ENCODE assay signal across 9 cellular contexts in genomic region chr1:205678286-205679111, GRCh38. TPM values are rescaled to one million over a fixed set of nuclear protein-coding genes. Genes with fewer than 3 reads are reported as not detected.
DNase-seq lines count a peak whose midpoint lies in the region; ATAC-seq and TF ChIP-seq lines count a peak whose summit lies in the region.
"Had no signal": no experiment of that assay in that cellular context is flagged by ENCODE, and none has a peak within 500 bp of the region (broad histone marks: within the 10 kb centered on the region; RNA-seq: fewer than 3 reads in every experiment).

No MANE protein-coding gene starts in this region.

- DNase-seq in SK-N-MC (ENCODE audit: low read depth, low spot score) (no peak), esophagus muscularis mucosa (ENCODE audit: extremely low spot score) (no peak), NCI-H2227 treated with DMSO at 0.1 percent for 48 hours (lab: John Stamatoyannopoulos, UW) (no peak), Karpas-422 (no peak), mesenteric fat pad (ENCODE audit: low spot score) (no peak)
- no peak for DNase-seq in naive thymus-derived CD4-positive, alpha-beta T cell
- DNase-seq: GDM1 had no signal

- peaks cover 5 to 15% (median 13%) of the 10 kb centered on the region in 7 donors for H3K4me1 Mint-ChIP-seq in naive thymus-derived CD4-positive, alpha-beta T cell

- H3K79me2 ChIP-seq in Karpas-422 (ENCODE audit: low read length): no peaks in the 10 kb centered on the region

- POLR2A ChIA-PET in naive thymus-derived CD4-positive, alpha-beta T cell (lab: Charles Lee): interaction anchor here (0.7 to 1.4 kb wide), 2 partner anchors 24 to 237 kb away, joined by 3 read pairs; no protein-coding TSS in a partner anchor

- H2AFZ ChIP-seq in Karpas-422 (ENCODE audit: low read length): no peak overlapping the region

- peak overlapping the region; percentile 86 for H3K27ac ChIP-seq in C4-2B
- H3K27ac ChIP-seq in SK-N-MC: no peak overlapping the region
- no peak overlapping the region for H3K27ac ChIP-seq in esophagus muscularis mucosa (replicated peaks in 1 of 4)
- H3K27ac ChIP-seq in naive thymus-derived CD4-positive, alpha-beta T cell (ENCODE audit: low read depth, low read length): no peak overlapping the region
- no peak overlapping the region for H3K27ac ChIP-seq in Karpas-422 (ENCODE audit: low read length)

- 74% methylated on average over 10 of the region's 10 CpGs for WGBS in esophagus muscularis mucosa

- intact Hi-C loops in esophagus muscularis mucosa (cut with DNase I): no loop called here
- intact Hi-C loops in naive thymus-derived CD4-positive, alpha-beta T cell (cut with micrococcal nuclease): no loop called here

- H3K4me2 ChIP-seq in Karpas-422 (ENCODE audit: low read depth, low read length, poor library complexity, severe bottlenecking): no peak overlapping the region

- CTCF ChIA-PET in naive thymus-derived CD4-positive, alpha-beta T cell (lab: Charles Lee): interaction anchor here (0.6 to 1.4 kb wide), 5 partner anchors 17 to 299 kb away, joined by 3 to 4 read pairs (median 4); no protein-coding TSS in a partner anchor

- no peaks in the 10 kb centered on the region for H3K27me3 ChIP-seq in esophagus muscularis mucosa
- peaks cover 0 to 4% of the 10 kb centered on the region in 2 donors for H3K27me3 ChIP-seq in naive thymus-derived CD4-positive, alpha-beta T cell (ENCODE audit: control insufficient read depth in 2 of 2, insufficient read depth in 2 of 2, low read length in 2 of 2)
- H3K27me3 ChIP-seq in Karpas-422 (ENCODE audit: low read length): no peaks in the 10 kb centered on the region

- H3K9ac ChIP-seq in SK-N-MC (ENCODE audit: insufficient read length): no peak overlapping the region
- H3K9ac ChIP-seq in Karpas-422 (ENCODE audit: low read length): no peak overlapping the region

- H3K27ac Mint-ChIP-seq in naive thymus-derived CD4-positive, alpha-beta T cell: no peak overlapping the region

- H3K9me2 ChIP-seq in Karpas-422 (replicated peaks; ENCODE audit: insufficient read depth, low read length): no peaks in the 10 kb centered on the region

- TF ChIP-seq EP300 in esophagus muscularis mucosa (IDR thresholded peaks at IDR 0.05): no peak

- peak overlapping the region; percentile 88 for H3K4me3 ChIP-seq in SK-N-MC
- H3K4me3 ChIP-seq in esophagus muscularis mucosa: peak overlapping the region; percentile 68 to 71 (median 70)
- no peak overlapping the region for H3K4me3 ChIP-seq in naive thymus-derived CD4-positive, alpha-beta T cell (ENCODE audit: low read length)
- H3K4me3 ChIP-seq in Karpas-422 (ENCODE audit: low read length): no peak overlapping the region

- TF ChIP-seq CTCF in C4-2B (conservative IDR thresholded peaks at IDR 0.05) (no peak), esophagus muscularis mucosa (IDR thresholded peaks at IDR 0.05) (no peak)

- H3K36me3 Mint-ChIP-seq in naive thymus-derived CD4-positive, alpha-beta T cell: no peaks in the 10 kb centered on the region

- no peak for ATAC-seq in naive thymus-derived CD4-positive, alpha-beta T cell
- no peak for ATAC-seq in GM18519 (IDR thresholded peaks at IDR 0.05; ENCODE audit: low FRiP score, unreplicated experiment)

- no peaks in the 10 kb centered on the region for H3K9me3 Mint-ChIP-seq in naive thymus-derived CD4-positive, alpha-beta T cell

- peaks cover 12 to 36% (median 22%) of the 10 kb centered on the region in 5 donors for H3K27me3 Mint-ChIP-seq in naive thymus-derived CD4-positive, alpha-beta T cell

- H3K9me3 ChIP-seq in SK-N-MC (ENCODE audit: low read depth, low read length): no peaks in the 10 kb centered on the region
- H3K9me3 ChIP-seq in esophagus muscularis mucosa: no peaks in the 10 kb centered on the region
- H3K9me3 ChIP-seq in naive thymus-derived CD4-positive, alpha-beta T cell (ENCODE audit: control insufficient read depth in 2 of 3, low read length in 3 of 3): no peaks in the 10 kb centered on the region
- H3K9me3 ChIP-seq in Karpas-422 (ENCODE audit: low read length): no peaks in the 10 kb centered on the region

- no peaks in the 10 kb centered on the region for H3K36me3 ChIP-seq in SK-N-MC (ENCODE audit: insufficient read depth, low read length)
- H3K36me3 ChIP-seq in esophagus muscularis mucosa: no peaks in the 10 kb centered on the region
- H3K36me3 ChIP-seq in naive thymus-derived CD4-positive, alpha-beta T cell (ENCODE audit: control insufficient read depth in 2 of 3, insufficient read depth in 3 of 3, low read length in 3 of 3): no peaks in the 10 kb centered on the region
- no peaks in the 10 kb centered on the region for H3K36me3 ChIP-seq in Karpas-422 (ENCODE audit: insufficient read depth, low read length)

- H4K20me1 ChIP-seq in Karpas-422 (ENCODE audit: insufficient read depth, low read depth, low read length): 0 out of 2 replicates have a peak, but pooled peaks cover 3% of the 10 kb centered on the region

- H3K4me3 Mint-ChIP-seq in naive thymus-derived CD4-positive, alpha-beta T cell: peak overlapping the region in 9 of 10 donors; percentile 66 to 88 (median 80)

- no peak for TF ChIP-seq POLR2A in esophagus muscularis mucosa (IDR thresholded peaks at IDR 0.05; ENCODE audit: low read depth)

- H3K4me1 ChIP-seq in esophagus muscularis mucosa (peaks cover 18 to 21% (median 21%) of the 10 kb centered on the region in 4 donors), Karpas-422 (ENCODE audit: low read length) (peaks cover 4% of the 10 kb centered on the region)
- peaks cover 4 to 10% of the 10 kb centered on the region in 2 donors for H3K4me1 ChIP-seq in naive thymus-derived CD4-positive, alpha-beta T cell (ENCODE audit: control insufficient read depth in 2 of 2, insufficient read depth in 2 of 2, low read length in 2 of 2)

RNA-seq across cellular contexts. Expression of gene SLC45A3, which starts 1.8 kb away (rescaled TPM):
- total RNA-seq in esophagus muscularis mucosa (1 to 10 TPM in 2 of 4 donors, under 1 TPM in 2; 0.86 to 1.7 (median 1.1) TPM), mesenteric fat pad (2.0 TPM)
- total RNA-seq in naive thymus-derived CD4-positive, alpha-beta T cell: 1 to 10 TPM in 2 of 5 experiments, under 1 TPM in 3; 0.10 to 8.7 (median 0.54) TPM
- polyA plus RNA-seq in naive thymus-derived CD4-positive, alpha-beta T cell: not detected
- total RNA-seq in Karpas-422 (2014; rRNA removed; shearing (Covaris generic); ENCODE audit: low replicate concordance): not detected in 2 replicates

RNA-seq across cellular contexts. Expression of gene ELK4, which starts 46.7 kb away (rescaled TPM):
- total RNA-seq in esophagus muscularis mucosa: 10 to 100 TPM; 18.7 to 23.2 (median 20.5) TPM
- 100 to 1,000 TPM; 104 to 250 (median 156) TPM for total RNA-seq in naive thymus-derived CD4-positive, alpha-beta T cell
- polyA plus RNA-seq in naive thymus-derived CD4-positive, alpha-beta T cell: 1 to 10 TPM; 4.0 to 7.3 TPM
- total RNA-seq in Karpas-422 (2014; rRNA removed; shearing (Covaris generic); ENCODE audit: low replicate concordance): 24.4 and 57.3 TPM in 2 replicates
- total RNA-seq in mesenteric fat pad: 70.2 TPM

Comparison
In these comparisons a context has a peak if more than half of its experiments do, and no peak if none do; other contexts are left out.
1. H3K4me3 ChIP-seq: peak in SK-N-MC (single experiment) and esophagus muscularis mucosa (4 of 4); none in naive thymus-derived CD4-positive, alpha-beta T cell (single experiment) and Karpas-422 (single experiment).